ENCODE assay signal across 18 cellular contexts in genomic region chr3:123451186-123451585, GRCh38. TPM values are rescaled to one million over a fixed set of nuclear protein-coding genes. Genes with fewer than 3 reads are reported as not detected.
"Had no signal": no experiment of that assay in that cellular context is flagged by ENCODE, and none has a peak within 500 bp of the region (broad histone marks: within the 10 kb centered on the region; RNA-seq: fewer than 3 reads in every experiment).

No MANE protein-coding gene starts in this region.

- H3K9me3 ChIP-seq: ascending aorta, breast epithelium, esophagus squamous epithelium, transverse colon had no signal

- H3K4me1 ChIP-seq: ascending aorta, breast epithelium had no signal

- H3K9me3 Mint-ChIP-seq: activated naive CD4-positive, alpha-beta T cell treated with anti-CD3 and anti-CD28 coated beads, Interleukin-2, amount 50 U/mL, for 24 hours had no signal

- H3K27ac Mint-ChIP-seq: activated naive CD4-positive, alpha-beta T cell treated with anti-CD3 and anti-CD28 coated beads, Interleukin-2, amount 50 U/mL, for 24 hours; T-helper 17 cell had no signal

- H3K27ac ChIP-seq: breast epithelium, VCaP had no signal

- H3K36me3 Mint-ChIP-seq: activated naive CD4-positive, alpha-beta T cell treated with anti-CD3 and anti-CD28 coated beads, Interleukin-2, amount 50 U/mL, for 24 hours had no signal

- H3K36me3 ChIP-seq: ascending aorta, breast epithelium, esophagus squamous epithelium, transverse colon had no signal

- ATAC-seq: T-helper 17 cell had no signal

- DNase-seq: activated CD4-positive, alpha-beta T cell treated with anti-CD3 and anti-CD28 coated beads for 1 hour; activated CD4-positive, alpha-beta T cell treated with anti-CD3 and anti-CD28 coated beads, Interleukin-2, amount 50 U/mL, for 4 hours; activated gamma-delta T cell; cerebellar nuclear complex; cortex of kidney; effector CD8-positive, alpha-beta T cell; esophagus squamous epithelium; stimulated activated CD4-positive, alpha-beta T cell treated with anti-CD3 and anti-CD28 coated beads, Interleukin-12 subunit alpha, Interleukin-12 subunit beta, amount 100 ng/mL, for 4 hours; stimulated activated CD4-positive, alpha-beta T cell treated with anti-CD3 and anti-CD28 coated beads, Interleukin-1b, Interleukin-23, amount 100 ng/mL, for 48 hours; stimulated activated naive CD4-positive, alpha-beta T cell treated with Interleukin-2 at 50 U/mL for 16 hours; T-helper 17 cell; transverse colon had no signal

- H3K4me3 ChIP-seq: breast epithelium, lung, transverse colon had no signal

RNA-seq across cellular contexts. Expression of gene ADCY5, which starts 2.3 kb away (rescaled TPM):
- total RNA-seq: glomerular endothelial cell, T-helper 17 cell had no signal
